Comparison of ENCODE assay signal across 1 cellular context in genomic region chr21:39654951-39655350, GRCh38.
TF ChIP-seq lines count a peak whose summit lies in the region.

No MANE protein-coding gene starts in this region.

TF ChIP-seq in GM23338, 12 proteins besides CTCF, POLR2A, EP300 and RAD21 (continued from another document):
- TF ChIP-seq ZNF462 (CRISPR knock-in tag; IDR thresholded peaks at IDR 0.05) (no peak), POLR2AphosphoS5 (IDR thresholded peaks at IDR 0.05; ENCODE audit: low read depth) (no peak), EZH2 (IDR thresholded peaks at IDR 0.05; ENCODE audit: low read depth, unreplicated experiment) (no peak), EZH2phosphoT487 (IDR thresholded peaks at IDR 0.05; ENCODE audit: unreplicated experiment) (no peak)
- TF ChIP-seq, protein P1, sequence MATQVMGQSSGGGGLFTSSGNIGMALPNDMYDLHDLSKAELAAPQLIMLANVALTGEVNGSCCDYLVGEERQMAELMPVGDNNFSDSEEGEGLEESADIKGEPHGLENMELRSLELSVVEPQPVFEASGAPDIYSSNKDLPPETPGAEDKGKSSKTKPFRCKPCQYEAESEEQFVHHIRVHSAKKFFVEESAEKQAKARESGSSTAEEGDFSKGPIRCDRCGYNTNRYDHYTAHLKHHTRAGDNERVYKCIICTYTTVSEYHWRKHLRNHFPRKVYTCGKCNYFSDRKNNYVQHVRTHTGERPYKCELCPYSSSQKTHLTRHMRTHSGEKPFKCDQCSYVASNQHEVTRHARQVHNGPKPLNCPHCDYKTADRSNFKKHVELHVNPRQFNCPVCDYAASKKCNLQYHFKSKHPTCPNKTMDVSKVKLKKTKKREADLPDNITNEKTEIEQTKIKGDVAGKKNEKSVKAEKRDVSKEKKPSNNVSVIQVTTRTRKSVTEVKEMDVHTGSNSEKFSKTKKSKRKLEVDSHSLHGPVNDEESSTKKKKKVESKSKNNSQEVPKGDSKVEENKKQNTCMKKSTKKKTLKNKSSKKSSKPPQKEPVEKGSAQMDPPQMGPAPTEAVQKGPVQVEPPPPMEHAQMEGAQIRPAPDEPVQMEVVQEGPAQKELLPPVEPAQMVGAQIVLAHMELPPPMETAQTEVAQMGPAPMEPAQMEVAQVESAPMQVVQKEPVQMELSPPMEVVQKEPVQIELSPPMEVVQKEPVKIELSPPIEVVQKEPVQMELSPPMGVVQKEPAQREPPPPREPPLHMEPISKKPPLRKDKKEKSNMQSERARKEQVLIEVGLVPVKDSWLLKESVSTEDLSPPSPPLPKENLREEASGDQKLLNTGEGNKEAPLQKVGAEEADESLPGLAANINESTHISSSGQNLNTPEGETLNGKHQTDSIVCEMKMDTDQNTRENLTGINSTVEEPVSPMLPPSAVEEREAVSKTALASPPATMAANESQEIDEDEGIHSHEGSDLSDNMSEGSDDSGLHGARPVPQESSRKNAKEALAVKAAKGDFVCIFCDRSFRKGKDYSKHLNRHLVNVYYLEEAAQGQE (IDR thresholded peaks at IDR 0.05; ENCODE audit: unreplicated experiment), result no peak
